Comparison of ENCODE assay signal across 1 cellular context in the genomic region with DNA sequence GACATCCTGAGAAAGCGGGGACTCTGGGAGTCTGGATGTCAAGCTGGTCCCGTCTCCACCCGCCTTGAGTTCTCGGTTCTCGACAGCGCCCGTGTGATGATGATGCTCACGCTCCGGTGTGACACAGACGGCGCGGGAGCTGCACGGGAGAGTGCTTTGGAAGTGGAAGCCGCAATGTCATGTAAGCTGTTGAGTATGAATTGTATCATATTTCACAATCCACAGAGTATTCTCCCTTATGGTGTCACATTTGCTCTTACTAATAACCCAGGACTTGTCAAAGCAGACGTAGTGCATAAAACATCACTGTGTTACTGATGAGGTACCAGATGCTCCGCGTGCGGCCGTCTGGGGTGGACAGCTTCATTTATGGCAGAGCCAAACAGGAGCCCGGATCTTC.
TF ChIP-seq lines count a peak whose summit lies in the region.

No MANE protein-coding gene starts in this region.

TF ChIP-seq in IMR-90, 13 proteins besides CTCF, POLR2A, EP300 and RAD21:
- TF ChIP-seq, protein P1, sequence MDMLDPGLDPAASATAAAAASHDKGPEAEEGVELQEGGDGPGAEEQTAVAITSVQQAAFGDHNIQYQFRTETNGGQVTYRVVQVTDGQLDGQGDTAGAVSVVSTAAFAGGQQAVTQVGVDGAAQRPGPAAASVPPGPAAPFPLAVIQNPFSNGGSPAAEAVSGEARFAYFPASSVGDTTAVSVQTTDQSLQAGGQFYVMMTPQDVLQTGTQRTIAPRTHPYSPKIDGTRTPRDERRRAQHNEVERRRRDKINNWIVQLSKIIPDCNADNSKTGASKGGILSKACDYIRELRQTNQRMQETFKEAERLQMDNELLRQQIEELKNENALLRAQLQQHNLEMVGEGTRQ (IDR thresholded peaks at IDR 0.05; ENCODE audit: low read depth, low read length): no peak
- peak; percentile 82 for TF ChIP-seq CEBPB (IDR thresholded peaks at IDR 0.05; ENCODE audit: low read depth, low read length)
- TF ChIP-seq BHLHE40 (IDR thresholded peaks at IDR 0.05; ENCODE audit: low read depth, low read length): peak; percentile 49; the same call in 1 of the 2 replicates
- peak; percentile 25 for TF ChIP-seq CHD1 (IDR thresholded peaks at IDR 0.05; ENCODE audit: low read depth, low read length)
- TF ChIP-seq MXI1 (IDR thresholded peaks at IDR 0.05; ENCODE audit: borderline replicate concordance, low read depth, low read length): no peak
